8 cellular contexts compared by ENCODE assay signal in the genomic region with DNA sequence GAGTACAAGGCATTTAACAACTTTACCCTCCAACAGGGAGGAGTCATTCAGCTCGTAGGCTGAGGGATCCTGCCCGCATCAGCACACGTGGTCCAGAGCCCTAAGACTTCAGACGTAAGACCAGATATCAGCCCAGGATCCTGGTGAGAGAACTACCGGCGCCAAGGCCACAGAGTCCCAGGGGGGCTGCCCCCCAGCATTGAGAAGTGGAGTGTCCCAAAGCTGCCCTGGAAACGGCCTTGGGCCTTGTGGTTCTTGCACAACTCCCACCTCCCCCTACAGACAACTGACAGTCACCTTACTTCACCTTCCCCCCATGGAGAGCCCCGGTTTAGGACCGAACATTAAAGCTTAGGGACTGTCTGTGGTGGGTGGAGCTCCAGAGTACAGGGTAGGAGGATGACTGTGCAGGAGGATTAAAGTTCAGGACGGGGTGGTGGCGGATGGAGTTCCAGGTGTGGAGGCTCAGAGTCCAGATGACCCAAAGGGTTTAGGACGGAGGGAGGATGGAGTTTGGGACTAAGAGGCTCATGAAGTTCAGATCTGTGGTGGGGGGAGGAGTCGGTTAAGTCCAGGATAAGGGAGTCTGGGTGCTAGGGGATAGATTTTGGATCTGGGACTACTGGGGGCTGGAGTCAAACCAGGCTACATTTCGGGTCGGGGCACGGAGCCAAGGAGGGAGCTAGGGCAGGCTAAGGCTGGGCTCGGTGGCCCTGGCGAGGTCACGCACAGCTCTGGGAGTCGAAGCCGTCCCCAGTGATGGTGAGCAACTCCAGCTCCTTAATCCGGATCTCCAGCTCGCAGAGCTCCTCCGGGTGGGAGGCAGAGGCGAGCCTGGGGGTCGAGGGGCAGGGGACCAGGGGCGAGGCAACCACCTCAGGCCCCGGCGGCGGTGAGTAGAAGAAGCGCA. TPM values are rescaled to one million over a fixed set of nuclear protein-coding genes. Genes with fewer than 3 reads are reported as not detected.
A peak's percentile ranks its signal among the peaks of the same experiment; 100 is the strongest.
DNase-seq lines count a peak whose midpoint lies in the region; ATAC-seq and TF ChIP-seq lines count a peak whose summit lies in the region.

No MANE protein-coding gene starts in this region.

- no peak overlapping the region for H2AFZ ChIP-seq in ACC112 (ENCODE audit: low read length, unreplicated experiment)

- H3K4me3 ChIP-seq in ACC112 (ENCODE audit: low read depth, low read length) (peak overlapping the region; percentile 71), choroid plexus epithelial cell (ENCODE audit: low read depth, low read length) (peak overlapping the region; percentile 65), mucosa of descending colon (no peak overlapping the region)

- H3K9me3 ChIP-seq in mucosa of descending colon, result no peaks in the 10 kb centered on the region

- TF ChIP-seq CTCF in choroid plexus epithelial cell (conservative IDR thresholded peaks at IDR 0.05; ENCODE audit: low read depth, low read length) (no peak), mucosa of descending colon (IDR thresholded peaks at IDR 0.05) (no peak)

- ATAC-seq in mucosa of descending colon, result peak; percentile 54
- ATAC-seq in HG03460 (IDR thresholded peaks at IDR 0.05; ENCODE audit: unreplicated experiment), result no peak
- no peak for ATAC-seq in GM19023 (IDR thresholded peaks at IDR 0.05; ENCODE audit: unreplicated experiment)

- no peaks in the 10 kb centered on the region for H3K79me2 ChIP-seq in ACC112 (ENCODE audit: control insufficient read depth, insufficient read depth, low read length, unreplicated experiment)

- intact Hi-C loops in mucosa of descending colon (cut with DNase I, micrococcal nuclease), result no loop called here

- H3K27ac ChIP-seq in ACC112 (ENCODE audit: low read depth, low read length), result peak overlapping the region; percentile 100

- H3K36me3 ChIP-seq in ACC112 (ENCODE audit: insufficient read depth, low read length) (no peaks in the 10 kb centered on the region), mucosa of descending colon (ENCODE audit: low read depth) (no peaks in the 10 kb centered on the region)

- DNase-seq in HuH-7 (ENCODE audit: low spot score) (peak; percentile 36), choroid plexus epithelial cell (ENCODE audit: low read depth) (peak; percentile 82), mucosa of descending colon (peak; percentile 66 to 74 (median 71)), NCI-H1930 (lab: John Stamatoyannopoulos, UW) (no peak), NAMALWA (ENCODE audit: low spot score) (no peak)

- peaks cover 78% of the 10 kb centered on the region for H3K4me1 ChIP-seq in ACC112 (ENCODE audit: control insufficient read depth, insufficient read depth, low read length, unreplicated experiment)
- H3K4me1 ChIP-seq in mucosa of descending colon (ENCODE audit: low read depth), result peaks cover 32% of the 10 kb centered on the region

- no peaks in the 10 kb centered on the region for H3K27me3 ChIP-seq in ACC112 (ENCODE audit: insufficient read depth, low read length)

RNA-seq across cellular contexts. Expression of gene C11orf91, which starts 0.9 kb away (rescaled TPM):
- under 1 TPM; 0.51 to 0.70 (median 0.58) TPM for total RNA-seq in mucosa of descending colon

RNA-seq across cellular contexts. Expression of gene CD59, which starts 36.5 kb away (rescaled TPM):
- total RNA-seq in mucosa of descending colon, result 100 to 1,000 TPM; 317 to 382 (median 381) TPM

Comparison
In these comparisons a context has a peak if more than half of its experiments do, and no peak if none do; other contexts are left out.
1. DNase-seq: peak in HuH-7 (single experiment), choroid plexus epithelial cell (single experiment) and mucosa of descending colon (3 of 3); none in NCI-H1930 (0 of 2) and NAMALWA (single experiment).